Comparison of ENCODE assay signal across 8 cellular contexts in the genomic region with DNA sequence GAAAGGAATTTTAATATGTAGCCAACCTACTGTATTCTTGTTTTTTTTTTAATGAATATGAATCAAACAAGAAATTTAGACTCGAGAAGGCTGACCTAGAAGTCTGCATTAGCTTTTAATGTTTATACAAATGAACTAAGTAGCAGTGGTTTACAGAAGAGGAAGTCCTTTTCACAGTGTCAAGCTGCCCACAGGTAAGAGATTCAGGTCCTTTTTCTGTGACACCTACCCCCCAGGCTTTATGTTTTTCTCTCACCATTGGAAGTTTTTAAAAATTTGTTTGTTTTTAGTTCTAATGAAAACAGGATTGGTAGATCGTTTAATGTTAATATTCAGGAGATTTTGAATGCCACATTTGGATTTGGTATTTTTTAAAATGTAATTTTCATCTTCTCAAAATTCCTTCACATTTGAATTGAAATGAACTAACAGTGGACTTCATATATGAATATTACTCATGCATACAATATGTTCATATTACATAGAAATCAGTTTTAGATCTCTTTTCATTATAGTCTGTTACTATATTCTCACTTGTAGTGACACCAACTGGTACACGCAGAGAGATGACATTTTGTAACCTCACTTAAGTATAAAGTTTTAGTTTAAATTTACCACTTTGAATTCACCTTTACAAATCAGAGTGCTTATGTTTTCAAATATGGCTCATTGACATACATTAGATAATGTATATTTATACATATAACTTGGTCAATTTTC. TPM values are rescaled to one million over a fixed set of nuclear protein-coding genes. Genes with fewer than 3 reads are reported as not detected.
DNase-seq lines count a peak whose midpoint lies in the region; ATAC-seq and TF ChIP-seq lines count a peak whose summit lies in the region.

No MANE protein-coding gene starts in this region.

- no peaks in the 10 kb centered on the region for H3K27me3 ChIP-seq in mesenchymal stem cell (ENCODE audit: control insufficient read depth in 1 of 2, insufficient read depth in 1 of 2, low read length in 2 of 2)

- no peaks in the 10 kb centered on the region for H3K4me1 ChIP-seq in mesenchymal stem cell (ENCODE audit: control insufficient read depth, insufficient read depth, low read depth, low read length)

- H2AFZ ChIP-seq in mesenchymal stem cell (ENCODE audit: low read depth, low read length), result no peak overlapping the region

- no peak overlapping the region for H3K14ac ChIP-seq in mesenchymal stem cell (ENCODE audit: low read length in 2 of 2)

- H3K27ac ChIP-seq in mesenchymal stem cell (ENCODE audit: low read length, poor library complexity, severe bottlenecking), result no peak overlapping the region

- no peak overlapping the region for H2BK5ac ChIP-seq in mesenchymal stem cell (ENCODE audit: low read depth, low read length, poor library complexity, severe bottlenecking)

- H2BK120ac ChIP-seq in mesenchymal stem cell (ENCODE audit: low read depth, low read length), result no peak overlapping the region

- no peaks in the 10 kb centered on the region for H3K9me3 Mint-ChIP-seq in activated CD8-positive, alpha-beta memory T cell treated with anti-CD3 and anti-CD28 coated beads, Interleukin-2, amount 10 ng/mL, durations not matched to agents 7 days and 5 days (ENCODE audit: low read depth)
- H3K9me3 Mint-ChIP-seq in activated CD8-positive, alpha-beta T cell treated with anti-CD3 and anti-CD28 coated beads for 36 hours, result peaks cover 6% of the 10 kb centered on the region

- no peak overlapping the region for H4K91ac ChIP-seq in mesenchymal stem cell (ENCODE audit: low read length)

- no peak overlapping the region for H2AK5ac ChIP-seq in mesenchymal stem cell (ENCODE audit: low read length, severe bottlenecking)

- peak overlapping the region; percentile 74 for H3K4me3 Mint-ChIP-seq in activated CD8-positive, alpha-beta memory T cell treated with anti-CD3 and anti-CD28 coated beads, Interleukin-2, amount 10 ng/mL, durations not matched to agents 7 days and 5 days
- H3K4me3 Mint-ChIP-seq in activated CD8-positive, alpha-beta T cell treated with anti-CD3 and anti-CD28 coated beads for 36 hours, result peak overlapping the region; percentile 85

- no peak for DNase-seq in activated CD8-positive, alpha-beta memory T cell treated with anti-CD3 and anti-CD28 coated beads, Interleukin-2, amount 10 ng/mL, durations not matched to agents 7 days and 5 days
- no peak for DNase-seq in activated CD8-positive, alpha-beta memory T cell treated with anti-CD3 and anti-CD28 coated beads for 24 hours
- no peak for DNase-seq in activated CD8-positive, alpha-beta T cell treated with anti-CD3 and anti-CD28 coated beads for 36 hours
- DNase-seq in mesenchymal stem cell, result no peak
- DNase-seq in cerebellum (ENCODE audit: low spot score), result no peak
- DNase-seq in NCI-H187 (lab: John Stamatoyannopoulos, UW), result no peak
- no peak for DNase-seq in NCI-H1694 (lab: John Stamatoyannopoulos, UW)

- intact Hi-C loops in activated CD8-positive, alpha-beta T cell treated with anti-CD3 and anti-CD28 coated beads for 36 hours (cut with micrococcal nuclease), result loop anchor here (2.0 to 10.0 kb wide), 2 partner anchors 30 to 560 kb away; a partner anchor contains a TSS

- H3K23ac ChIP-seq in mesenchymal stem cell (ENCODE audit: low read length in 2 of 2), result no peak overlapping the region

- POLR2A ChIA-PET in activated CD8-positive, alpha-beta T cell treated with anti-CD3 and anti-CD28 coated beads for 36 hours (lab: Charles Lee), result interaction anchor here (0.6 to 2.4 kb wide), 12 partner anchors 11 to 1677 kb away, joined by 3 to 16 read pairs (median 4); a partner anchor contains a TSS

- WGBS in mesenchymal stem cell, result no CpG with 5 or more reads among the region's 3 CpGs

- no peak overlapping the region for H2BK15ac ChIP-seq in mesenchymal stem cell (ENCODE audit: low read depth, poor library complexity, severe bottlenecking)

- TF ChIP-seq CTCF in activated CD8-positive, alpha-beta T cell treated with anti-CD3 and anti-CD28 coated beads for 36 hours (IDR thresholded peaks at IDR 0.05), result peak; percentile 17

- H3K4me2 ChIP-seq in mesenchymal stem cell (ENCODE audit: low read length, poor library complexity, severe bottlenecking), result no peak overlapping the region

- peak; percentile 28 for ATAC-seq in activated CD8-positive, alpha-beta memory T cell treated with anti-CD3 and anti-CD28 coated beads, Interleukin-2, amount 10 ng/mL, durations not matched to agents 7 days and 5 days
- ATAC-seq in HG03066 (IDR thresholded peaks at IDR 0.05; ENCODE audit: low read depth, unreplicated experiment), result peak; percentile 58
- peak; percentile 31 for ATAC-seq in activated CD8-positive, alpha-beta T cell treated with anti-CD3 and anti-CD28 coated beads for 36 hours

- no peak overlapping the region for H4K8ac ChIP-seq in mesenchymal stem cell (ENCODE audit: low read length)

- no peak overlapping the region for H3K4ac ChIP-seq in mesenchymal stem cell (ENCODE audit: low read depth in 1 of 2, low read length in 2 of 2)

- CTCF ChIA-PET in activated CD8-positive, alpha-beta memory T cell treated with anti-CD3 and anti-CD28 coated beads, Interleukin-2, amount 10 ng/mL, durations not matched to agents 7 days and 5 days (lab: Charles Lee), result interaction anchor here (0.7 to 4.2 kb wide), 14 partner anchors 7 to 157 kb away, joined by 3 to 22 read pairs (median 4); a partner anchor contains a TSS
- CTCF ChIA-PET in activated CD8-positive, alpha-beta T cell treated with anti-CD3 and anti-CD28 coated beads for 36 hours (lab: Charles Lee), result interaction anchor here (0.8 to 3.1 kb wide), 13 partner anchors 11 to 157 kb away, joined by 3 to 28 read pairs (median 5); a partner anchor contains a TSS

- peaks cover 51% of the 10 kb centered on the region for H3K36me3 Mint-ChIP-seq in activated CD8-positive, alpha-beta memory T cell treated with anti-CD3 and anti-CD28 coated beads, Interleukin-2, amount 10 ng/mL, durations not matched to agents 7 days and 5 days
- peaks cover 59% of the 10 kb centered on the region for H3K36me3 Mint-ChIP-seq in activated CD8-positive, alpha-beta T cell treated with anti-CD3 and anti-CD28 coated beads for 36 hours (ENCODE audit: low read depth)

- H3K27me3 Mint-ChIP-seq in activated CD8-positive, alpha-beta memory T cell treated with anti-CD3 and anti-CD28 coated beads, Interleukin-2, amount 10 ng/mL, durations not matched to agents 7 days and 5 days, result no peaks in the 10 kb centered on the region
- no peaks in the 10 kb centered on the region for H3K27me3 Mint-ChIP-seq in activated CD8-positive, alpha-beta T cell treated with anti-CD3 and anti-CD28 coated beads for 36 hours

- peak overlapping the region; percentile 23 for H3K9ac ChIP-seq in mesenchymal stem cell (ENCODE audit: low read length)

- H3K36me3 ChIP-seq in mesenchymal stem cell (ENCODE audit: control insufficient read depth in 1 of 2, insufficient read depth in 2 of 2, low read depth in 1 of 2, low read length in 2 of 2), result peaks cover 0 to 9% of the 10 kb centered on the region in 2 experiments

- H3K4me1 Mint-ChIP-seq in activated CD8-positive, alpha-beta memory T cell treated with anti-CD3 and anti-CD28 coated beads, Interleukin-2, amount 10 ng/mL, durations not matched to agents 7 days and 5 days, result peaks cover 71% of the 10 kb centered on the region
- peaks cover 79% of the 10 kb centered on the region for H3K4me1 Mint-ChIP-seq in activated CD8-positive, alpha-beta T cell treated with anti-CD3 and anti-CD28 coated beads for 36 hours (ENCODE audit: low read depth)

- no peak overlapping the region for H3K18ac ChIP-seq in mesenchymal stem cell (ENCODE audit: low read depth in 1 of 2, low read length in 2 of 2)

- no peaks in the 10 kb centered on the region for H3K79me1 ChIP-seq in mesenchymal stem cell (replicated peaks; ENCODE audit: low read length, poor library complexity, severe bottlenecking)

- H3K4me3 ChIP-seq in mesenchymal stem cell (ENCODE audit: insufficient read depth in 1 of 2, low read depth in 1 of 2, low read length in 2 of 2), result no peak overlapping the region

- H2BK12ac ChIP-seq in mesenchymal stem cell (ENCODE audit: low read length in 2 of 2), result no peak overlapping the region

- H3K27ac Mint-ChIP-seq in activated CD8-positive, alpha-beta memory T cell treated with anti-CD3 and anti-CD28 coated beads, Interleukin-2, amount 10 ng/mL, durations not matched to agents 7 days and 5 days, result peak overlapping the region; percentile 94
- peak overlapping the region; percentile 99 for H3K27ac Mint-ChIP-seq in activated CD8-positive, alpha-beta T cell treated with anti-CD3 and anti-CD28 coated beads for 36 hours

- peaks cover 7% of the 10 kb centered on the region for H3K9me3 ChIP-seq in mesenchymal stem cell (ENCODE audit: control insufficient read depth, low read length)

RNA-seq across cellular contexts. Expression of a gene that starts 29.7 kb away (rescaled TPM):
- total RNA-seq in activated CD8-positive, alpha-beta memory T cell treated with anti-CD3 and anti-CD28 coated beads, Interleukin-2, amount 10 ng/mL, durations not matched to agents 7 days and 5 days, result 100 to 1,000 TPM; 115 to 144 TPM
- 100 to 1,000 TPM; 101 to 107 TPM for total RNA-seq in activated CD8-positive, alpha-beta T cell treated with anti-CD3 and anti-CD28 coated beads for 36 hours
- polyA plus RNA-seq in mesenchymal stem cell (2013, experiment 1 of 2), result 14.7 TPM
- polyA plus RNA-seq in mesenchymal stem cell (2013, experiment 2 of 2), result 13.8 TPM
- total RNA-seq in cerebellum, result 103 TPM
